In the genomic region with DNA sequence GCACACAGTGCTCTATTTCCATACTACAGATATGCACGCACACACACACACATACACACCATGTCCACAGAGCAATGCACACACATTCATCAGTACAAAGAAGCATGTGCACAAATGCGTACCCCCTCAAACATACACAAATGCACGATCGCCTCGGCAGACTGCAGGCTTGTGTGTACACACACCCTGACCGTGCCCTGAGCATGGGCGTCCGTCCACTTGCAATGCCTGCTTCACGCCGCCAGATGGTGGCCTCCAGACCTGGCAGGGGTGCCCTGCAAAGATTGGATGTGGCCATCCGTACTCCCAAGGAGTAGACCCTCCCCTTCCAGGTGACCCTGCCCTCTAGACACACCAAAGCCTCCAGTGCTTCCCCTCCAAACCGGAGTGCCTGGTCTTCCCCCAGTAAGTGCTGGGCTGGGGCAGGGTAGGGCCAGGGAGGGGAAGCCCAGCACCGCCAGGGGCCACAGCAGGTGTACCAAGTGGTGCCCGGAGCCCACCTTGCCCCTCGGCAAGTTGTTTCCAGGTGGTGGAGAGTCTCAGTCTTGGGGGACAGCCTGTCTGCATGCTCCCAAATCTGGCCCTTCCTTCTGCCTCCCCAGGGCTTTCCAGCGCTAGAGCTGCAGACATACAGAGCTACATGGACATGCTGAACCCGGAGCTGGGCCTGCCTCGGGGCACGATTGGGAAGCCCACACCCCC, we compare ENCODE assay signal across 7 cellular contexts. TPM values are rescaled to one million over a fixed set of nuclear protein-coding genes. Genes with fewer than 3 reads are reported as not detected.
DNase-seq lines count a peak whose midpoint lies in the region; ATAC-seq and TF ChIP-seq lines count a peak whose summit lies in the region.

No MANE protein-coding gene starts in this region.

- TF ChIP-seq POLR2A in suprapubic skin (IDR thresholded peaks at IDR 0.05), result no peak

- no peak overlapping the region for H3K27ac Mint-ChIP-seq in nephron

- ATAC-seq in Panc1 (peak; percentile 53; the same call in 1 of the 2 replicates), GM21529 (IDR thresholded peaks at IDR 0.05; ENCODE audit: unreplicated experiment) (no peak)

- H3K4me3 ChIP-seq in Panc1 (ENCODE audit: low read depth in 2 of 2, low read length in 2 of 2) (no peak overlapping the region), suprapubic skin (no peak overlapping the region)

- no peak for TF ChIP-seq EP300 in suprapubic skin (IDR thresholded peaks at IDR 0.05)

- DNase-seq in Panc1 (ENCODE audit: low read depth, low spot score) (no peak), epidermal melanocyte (ENCODE audit: insufficient read length, low spot score) (no peak), suprapubic skin (ENCODE audit: low spot score in 2 of 2) (no peak)
- DNase-seq in central memory CD4-positive, alpha-beta T cell, result peak; percentile 29

- H3K4me1 ChIP-seq in Panc1 (ENCODE audit: control insufficient read depth, insufficient read depth, low read length) (no peaks in the 10 kb centered on the region), suprapubic skin (peaks cover 34% of the 10 kb centered on the region)

- H3K9me3 ChIP-seq in Panc1 (ENCODE audit: control insufficient read depth, insufficient read depth, low read depth, low read length) (no peaks in the 10 kb centered on the region), suprapubic skin (no peaks in the 10 kb centered on the region)

- BruUV-seq in Panc1 (replicated peaks; lab: Mats Ljungman, UMichigan), result no TSS peak

- H3K27me3 Mint-ChIP-seq in nephron (ENCODE audit: low read depth), result peaks cover 67% of the 10 kb centered on the region

- peak; percentile 67 for TF ChIP-seq CTCF in GM12874 (IDR thresholded peaks at IDR 0.05; ENCODE audit: insufficient read depth, low read depth, low read length)
- peak; percentile 86 for TF ChIP-seq CTCF in Panc1 (IDR thresholded peaks at IDR 0.05)
- peak; percentile 49 to 56 (median 55) for TF ChIP-seq CTCF in nephron (IDR thresholded peaks at IDR 0.05; ENCODE audit: unreplicated experiment in 3 of 3)
- peak in 1 of 2 donors; percentile 36 for TF ChIP-seq CTCF in suprapubic skin (IDR thresholded peaks at IDR 0.05)

- WGBS in suprapubic skin, result 56% methylated on average over 13 of the region's 19 CpGs

- intact Hi-C loops in Panc1 (cut with micrococcal nuclease; ENCODE audit: unreplicated experiment), result no loop called here

- POLR2A ChIA-PET in Panc1 (lab: Charles Lee), result no interaction called here

- H3K27me3 ChIP-seq in Panc1 (ENCODE audit: control insufficient read depth, insufficient read depth, low read length), result no peaks in the 10 kb centered on the region
- peaks cover 79% of the 10 kb centered on the region for H3K27me3 ChIP-seq in suprapubic skin

- H3K27ac ChIP-seq in Panc1 (ENCODE audit: low read length) (no peak overlapping the region), suprapubic skin (no peak overlapping the region)

- no peaks in the 10 kb centered on the region for H3K36me3 Mint-ChIP-seq in nephron (ENCODE audit: low read depth)

- in situ Hi-C loops in Panc1 (cut with HindIII; ENCODE audit: low pct_unique_long_range_greater_than_20kb, low sequenced_read_pairs), result no loop called here

- CTCF ChIA-PET in Panc1 (lab: Charles Lee), result no interaction called here

- peaks cover 7% of the 10 kb centered on the region for H3K4me1 Mint-ChIP-seq in nephron

- no peaks in the 10 kb centered on the region for H3K9me3 Mint-ChIP-seq in nephron

- no peaks in the 10 kb centered on the region for H3K36me3 ChIP-seq in Panc1 (ENCODE audit: control insufficient read depth, insufficient read depth, low read length)
- H3K36me3 ChIP-seq in suprapubic skin, result no peaks in the 10 kb centered on the region

- peak overlapping the region in 1 of 3 experiments; percentile 4 for H3K4me3 Mint-ChIP-seq in nephron

RNA-seq across cellular contexts. Expression of gene ESPN, which starts 20.6 kb away (rescaled TPM):
- total RNA-seq in Panc1 (2021; ENCODE audit: unreplicated experiment), result 8.5 TPM
- 13.6 TPM for polyA plus RNA-seq in Panc1 (2012; ENCODE audit: insufficient read length)
- 10 to 100 TPM; 37.6 to 54.4 (median 48.8) TPM for total RNA-seq in suprapubic skin

RNA-seq across cellular contexts. Expression of gene TNFRSF25, which starts 20.8 kb away (rescaled TPM):
- total RNA-seq in Panc1 (2021; ENCODE audit: unreplicated experiment) (7.0 TPM), suprapubic skin (100 to 1,000 TPM in 2 of 4 donors, 10 to 100 TPM in 2; 66.8 to 411 (median 99.5) TPM)
- 14.2 TPM for polyA plus RNA-seq in Panc1 (2012; ENCODE audit: insufficient read length)

RNA-seq across cellular contexts. Expression of gene HES2, which starts 25.5 kb away (rescaled TPM):
- total RNA-seq in Panc1 (2021; ENCODE audit: unreplicated experiment), result 11.1 TPM
- polyA plus RNA-seq in Panc1 (2012; ENCODE audit: insufficient read length), result 18.8 TPM
- 10 to 100 TPM; 18.2 to 36.4 (median 24.9) TPM for total RNA-seq in suprapubic skin

RNA-seq across cellular contexts. Expression of gene PLEKHG5, which starts 46.3 kb away (rescaled TPM):
- 6.8 TPM for total RNA-seq in Panc1 (2021; ENCODE audit: unreplicated experiment)
- 10.7 TPM for polyA plus RNA-seq in Panc1 (2012; ENCODE audit: insufficient read length)
- total RNA-seq in suprapubic skin, result 100 to 1,000 TPM in 2 of 4 donors, 10 to 100 TPM in 2; 76.3 to 347 (median 107) TPM

RNA-seq across cellular contexts. Expression of gene ACOT7, which starts 51.6 kb away (rescaled TPM):
- total RNA-seq in Panc1 (2021; ENCODE audit: unreplicated experiment), result 120 TPM
- polyA plus RNA-seq in Panc1 (2012; ENCODE audit: insufficient read length), result 194 TPM
- 10 to 100 TPM in 3 of 4 donors, 1 to 10 TPM in 1; 8.4 to 40.5 (median 26.7) TPM for total RNA-seq in suprapubic skin
